13 cellular contexts compared by ENCODE assay signal in the genomic region with DNA sequence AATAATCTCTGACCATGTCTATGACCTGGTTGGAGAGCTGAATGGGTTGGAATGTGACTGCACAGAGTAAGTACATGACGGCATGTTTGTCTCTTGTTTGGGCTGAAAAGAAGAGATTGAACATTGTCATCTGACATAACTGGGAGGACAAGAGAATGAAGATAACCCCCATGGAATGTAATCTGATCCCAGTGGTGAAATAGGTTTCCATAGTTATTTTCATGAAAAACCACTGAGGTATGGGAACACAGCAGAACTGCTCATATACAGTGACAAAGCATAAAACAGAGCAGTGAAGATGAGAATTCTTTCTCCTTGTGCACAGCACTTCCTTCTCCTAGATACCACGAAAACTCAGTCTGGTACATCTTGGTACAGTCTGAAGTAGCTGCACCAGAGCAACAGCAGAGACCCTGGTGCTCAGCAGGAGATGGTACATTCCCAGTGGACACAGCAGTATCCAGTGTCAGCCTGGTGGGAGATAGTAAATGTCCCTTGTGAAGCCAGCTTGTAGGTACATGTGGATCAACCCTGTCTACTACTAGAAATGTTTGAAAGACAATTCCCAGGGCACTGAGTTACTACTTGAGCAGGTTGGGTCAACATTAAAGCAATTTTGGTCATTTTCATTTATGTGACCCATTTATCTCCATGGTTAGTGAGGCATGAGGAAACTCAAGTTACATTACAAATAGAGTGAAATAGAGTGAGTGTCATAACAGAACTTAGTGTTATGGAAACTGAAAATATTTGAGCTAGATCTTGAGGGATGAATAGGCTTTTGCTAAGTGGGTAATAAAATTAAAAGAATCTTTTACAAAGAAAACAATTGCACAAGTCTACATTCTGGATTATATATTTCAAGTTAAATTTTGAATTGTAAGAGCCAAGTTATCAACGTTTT.
A peak's percentile ranks its signal among the peaks of the same experiment; 100 is the strongest.
DNase-seq lines count a peak whose midpoint lies in the region; ATAC-seq, FAIRE-seq and TF ChIP-seq lines count a peak whose summit lies in the region.
"Had no signal": no experiment of that assay in that cellular context is flagged by ENCODE, and none has a peak within 500 bp of the region (broad histone marks: within the 10 kb centered on the region; RNA-seq: fewer than 3 reads in every experiment).

No MANE protein-coding gene starts in this region.

- TF ChIP-seq RAD21 in K562 (CRISPR knock-in tag; conservative IDR thresholded peaks at IDR 0.05 in 1 of 2, IDR thresholded peaks at IDR 0.05 in 1 of 2), result no peak

- TF ChIP-seq POLR2A in K562 (conservative IDR thresholded peaks at IDR 0.05) (no peak), Peyer's patch (IDR thresholded peaks at IDR 0.05) (no peak)

- H3K9me3 ChIP-seq in K562 (replicated peaks; ENCODE audit: control insufficient read depth, insufficient read depth, low read depth, low read length), result no peaks in the 10 kb centered on the region
- H3K9me3 ChIP-seq in aorta (ENCODE audit: control insufficient read depth, low read length), result no peaks in the 10 kb centered on the region
- H3K9me3 ChIP-seq in ascending aorta, result no peaks in the 10 kb centered on the region
- H3K9me3 ChIP-seq in Peyer's patch, result no peaks in the 10 kb centered on the region
- H3K9me3 ChIP-seq: esophagus squamous epithelium had no signal

- H3K27ac ChIP-seq in K562 (ENCODE audit: extremely low read depth, low read depth, low read length) (no peak overlapping the region), aorta (ENCODE audit: low read depth in 1 of 2, low read length in 2 of 2) (no peak overlapping the region), ascending aorta (no peak overlapping the region), Peyer's patch (no peak overlapping the region)
- H3K27ac ChIP-seq: esophagus squamous epithelium had no signal

- peak overlapping the region; percentile 74 for H2AFZ ChIP-seq in K562 (ENCODE audit: low read depth, low read length)

- H3K27ac Mint-ChIP-seq in activated CD4-positive, alpha-beta T cell treated with anti-CD3 and anti-CD28 coated beads for 36 hours, result no peak overlapping the region
- no peak overlapping the region for H3K27ac Mint-ChIP-seq in MCF 10A (ENCODE audit: low read depth, unreplicated experiment)

- H3K4me3 ChIP-seq in K562 (no peak overlapping the region), aorta (ENCODE audit: low read length in 2 of 2) (no peak overlapping the region), ascending aorta (no peak overlapping the region), Peyer's patch (no peak overlapping the region)
- H3K4me3 ChIP-seq: esophagus squamous epithelium had no signal

- CTCF ChIA-PET in activated CD4-positive, alpha-beta T cell treated with anti-CD3 and anti-CD28 coated beads for 36 hours (lab: Charles Lee), result interaction anchor here (0.6 to 1.5 kb wide), 3 partner anchors 12 to 238 kb away, joined by 3 read pairs; no protein-coding TSS in a partner anchor
- CTCF ChIA-PET in K562 (lab: Yijun Ruan, JAX; ENCODE audit: low intra/inter-chr PET ratio), result no interaction called here
- CTCF ChIA-PET in MCF 10A (lab: Yijun Ruan, JAX), result no interaction called here

- no peak for DNase-seq in activated CD4-positive, alpha-beta T cell treated with anti-CD3 and anti-CD28 coated beads for 36 hours
- DNase-seq in activated CD4-positive, alpha-beta T cell treated with anti-CD3 and anti-CD28 coated beads, Interleukin-2, amount 50 U/mL, for 1 hour, result no peak
- DNase-seq in K562 (ENCODE audit: extremely low read depth in 1 of 4, low spot score in 3 of 4), result peak in 2 of 4 experiments; percentile 9 to 19
- no peak for DNase-seq in aorta
- no peak for DNase-seq in MCF 10A (ENCODE audit: unreplicated experiment)
- DNase-seq in ascending aorta (ENCODE audit: low spot score in 2 of 2), result no peak
- no peak for DNase-seq in Peyer's patch
- DNase-seq: ACHN; activated effector memory CD4-positive, alpha-beta T cell treated with Interleukin-2 at 50 U/mL for 16 hours; esophagus squamous epithelium; stimulated activated naive CD4-positive, alpha-beta T cell had no signal

- POLR2A ChIA-PET in activated CD4-positive, alpha-beta T cell treated with anti-CD3 and anti-CD28 coated beads for 36 hours (lab: Charles Lee), result no interaction called here
- POLR2A ChIA-PET in K562 (lab: Yijun Ruan, JAX), result interaction anchor here (0.7 to 1.5 kb wide), 4 partner anchors 9 to 22 kb away, joined by 3 to 5 read pairs (median 4); no protein-coding TSS in a partner anchor
- POLR2A ChIA-PET in MCF 10A (lab: Yijun Ruan, JAX), result interaction anchor here (1.1 kb wide), 1 partner anchor 11 kb away, joined by 3 read pairs; no protein-coding TSS in a partner anchor

- WGBS in K562 (ENCODE audit: insufficient coverage, low coverage, missing lambda C conversion rate), result 5% methylated on average over 3 of the region's 3 CpGs
- WGBS in aorta, 2 donors, result 71 to 75% methylated on average over 3 of the region's 3 CpGs

- ATAC-seq in activated CD4-positive, alpha-beta T cell treated with anti-CD3 and anti-CD28 coated beads for 36 hours, result peak; percentile 47
- ATAC-seq in HG03280 (IDR thresholded peaks at IDR 0.05; ENCODE audit: unreplicated experiment) (peak; percentile 62), K562 (peak; percentile 76), aorta (ENCODE audit: low FRiP score) (peak; percentile 28)

- no peak for TF ChIP-seq EP300 in K562 (IDR thresholded peaks at IDR 0.05; ENCODE audit: low read length)

- no peaks in the 10 kb centered on the region for H3K27me3 Mint-ChIP-seq in activated CD4-positive, alpha-beta T cell treated with anti-CD3 and anti-CD28 coated beads for 36 hours
- peaks cover 63% of the 10 kb centered on the region for H3K27me3 Mint-ChIP-seq in MCF 10A (ENCODE audit: insufficient read depth, unreplicated experiment)

- peak overlapping the region in 1 of 2 experiments; percentile 4; a peak in 1 of 4 replicates for H3K9ac ChIP-seq in K562 (ENCODE audit: insufficient read depth in 1 of 2, low read depth in 2 of 2, low read length in 2 of 2)

- H3K27me3 ChIP-seq in K562 (ENCODE audit: control insufficient read depth in 2 of 2, insufficient read depth in 2 of 2, low read length in 2 of 2), result no peaks in the 10 kb centered on the region
- no peaks in the 10 kb centered on the region for H3K27me3 ChIP-seq in aorta (ENCODE audit: control insufficient read depth in 1 of 2, insufficient read depth in 2 of 2, low read length in 1 of 2)
- H3K27me3 ChIP-seq in ascending aorta, result no peaks in the 10 kb centered on the region
- H3K27me3 ChIP-seq in Peyer's patch, result no peaks in the 10 kb centered on the region
- H3K27me3 ChIP-seq: esophagus squamous epithelium had no signal

- H3K4me1 Mint-ChIP-seq in activated CD4-positive, alpha-beta T cell treated with anti-CD3 and anti-CD28 coated beads for 36 hours, result peaks cover 4% of the 10 kb centered on the region
- no peaks in the 10 kb centered on the region for H3K4me1 Mint-ChIP-seq in MCF 10A (ENCODE audit: insufficient read depth, unreplicated experiment)
- H3K4me1 Mint-ChIP-seq: neural crest cell had no signal

- TF ChIP-seq CTCF in K562 (IDR thresholded peaks at IDR 0.05 in 2 of 3, conservative IDR thresholded peaks at IDR 0.05 in 1 of 3; ENCODE audit: insufficient read depth in 2 of 3, low read depth in 1 of 3, low read length in 3 of 3), result no peak
- TF ChIP-seq CTCF in MCF 10A (IDR thresholded peaks at IDR 0.05; ENCODE audit: unreplicated experiment), result no peak
- no peak for TF ChIP-seq CTCF in ascending aorta (IDR thresholded peaks at IDR 0.05)
- no peak for TF ChIP-seq CTCF in Peyer's patch (IDR thresholded peaks at IDR 0.05)

- H3K4me1 ChIP-seq in K562 (replicated peaks in 1 of 2; ENCODE audit: control insufficient read depth in 2 of 2, insufficient read depth in 2 of 2, low read length in 2 of 2), result peaks cover 0 to 9% of the 10 kb centered on the region in 2 experiments; a peak in 3 of 5 replicates
- H3K4me1 ChIP-seq in aorta (ENCODE audit: control insufficient read depth in 1 of 2, insufficient read depth in 2 of 2, low read length in 2 of 2), result no peaks in the 10 kb centered on the region
- no peaks in the 10 kb centered on the region for H3K4me1 ChIP-seq in ascending aorta
- H3K4me1 ChIP-seq in Peyer's patch, result no peaks in the 10 kb centered on the region
- H3K4me1 ChIP-seq: esophagus squamous epithelium had no signal

- peak overlapping the region; percentile 15; the same call in 1 of the 2 replicates for H3K4me2 ChIP-seq in K562 (ENCODE audit: insufficient read depth, low read length)

- H3K36me3 ChIP-seq in K562 (ENCODE audit: control insufficient read depth, insufficient read depth, low read length) (no peaks in the 10 kb centered on the region), aorta (ENCODE audit: control insufficient read depth in 1 of 2, insufficient read depth in 2 of 2, low read length in 1 of 2) (no peaks in the 10 kb centered on the region), ascending aorta (no peaks in the 10 kb centered on the region), Peyer's patch (no peaks in the 10 kb centered on the region)
- H3K36me3 ChIP-seq: esophagus squamous epithelium had no signal

- in situ Hi-C loops in K562 (cut with MboI), result no loop called here

- no peaks in the 10 kb centered on the region for H3K36me3 Mint-ChIP-seq in activated CD4-positive, alpha-beta T cell treated with anti-CD3 and anti-CD28 coated beads for 36 hours (ENCODE audit: low read depth)
- no peaks in the 10 kb centered on the region for H3K36me3 Mint-ChIP-seq in MCF 10A (ENCODE audit: insufficient read depth, unreplicated experiment)

- no peaks in the 10 kb centered on the region for H3K79me2 ChIP-seq in K562 (ENCODE audit: control insufficient read depth, insufficient read depth, low read length)

- intact Hi-C loops in activated CD4-positive, alpha-beta T cell treated with anti-CD3 and anti-CD28 coated beads for 36 hours (cut with DNase I, micrococcal nuclease), result no loop called here
- intact Hi-C loops in K562 (cut with micrococcal nuclease) (no loop called here), aorta (cut with DNase I) (no loop called here), MCF 10A (cut with micrococcal nuclease) (no loop called here), ascending aorta (cut with DNase I) (no loop called here)

- BruUV-seq in K562 (replicated peaks; lab: Mats Ljungman, UMichigan) (no TSS peak), MCF 10A (replicated peaks; lab: Mats Ljungman, UMichigan) (no TSS peak)

- H4K20me1 ChIP-seq in K562 (replicated peaks; ENCODE audit: control insufficient read depth, insufficient read depth, low read length), result no peaks in the 10 kb centered on the region

- H3K4me3 Mint-ChIP-seq in activated CD4-positive, alpha-beta T cell treated with anti-CD3 and anti-CD28 coated beads for 36 hours, result no peak overlapping the region
- no peak overlapping the region for H3K4me3 Mint-ChIP-seq in MCF 10A (ENCODE audit: unreplicated experiment)
- H3K4me3 Mint-ChIP-seq: neural crest cell had no signal

- H3K9me3 Mint-ChIP-seq in activated CD4-positive, alpha-beta T cell treated with anti-CD3 and anti-CD28 coated beads for 36 hours (ENCODE audit: low read depth), result no peaks in the 10 kb centered on the region
- no peaks in the 10 kb centered on the region for H3K9me3 Mint-ChIP-seq in MCF 10A (ENCODE audit: unreplicated experiment)
- H3K9me3 Mint-ChIP-seq: neural crest cell had no signal

- no peaks in the 10 kb centered on the region for H3K9me1 ChIP-seq in K562 (ENCODE audit: control insufficient read depth, insufficient read depth, low read length)

- FAIRE-seq in K562 (lab: Jason Lieb, UNC), result peak; percentile 42

TF ChIP-seq in K562, 482 proteins besides CTCF, POLR2A, EP300 and RAD21 (continues in another document):
- TF ChIP-seq ZNF3 (CRISPR knock-in tag; IDR thresholded peaks at IDR 0.05) (no peak), MEF2A (IDR thresholded peaks at IDR 0.05; ENCODE audit: control insufficient read depth, low read depth, low read length) (no peak), NFIC (IDR thresholded peaks at IDR 0.05) (no peak)
